In genomic region chr19:10566658-10567410, GRCh38 we compare ENCODE assay signal across 1 cellular context.
TF ChIP-seq lines count a peak whose summit lies in the region.

No MANE protein-coding gene starts in this region.

TF ChIP-seq in H1, 55 proteins besides CTCF, POLR2A, EP300 and RAD21:
- no peak for TF ChIP-seq TAF7 (optimal IDR thresholded peaks at IDR 0.05; ENCODE audit: borderline replicate concordance, low read depth, low read length)
- no peak for TF ChIP-seq MAFK (IDR thresholded peaks at IDR 0.05; ENCODE audit: low read depth, low read length)
- TF ChIP-seq CTBP2 (IDR thresholded peaks at IDR 0.05; ENCODE audit: borderline replicate concordance, insufficient read depth, insufficient read length, low read length): no peak
- no peak for TF ChIP-seq RNF2 (IDR thresholded peaks at IDR 0.05; ENCODE audit: borderline replicate concordance, low read depth, low read length, missing control alignments, poor library complexity, severe bottlenecking)
- TF ChIP-seq NRF1 (IDR thresholded peaks at IDR 0.05; ENCODE audit: low read depth, low read length): no peak
